In genomic region chr18:71374294-71374693, GRCh38 we compare ENCODE assay signal across 22 cellular contexts.
"Had no signal": no experiment of that assay in that cellular context is flagged by ENCODE, and none has a peak within 500 bp of the region (broad histone marks: within the 10 kb centered on the region; RNA-seq: fewer than 3 reads in every experiment).

No MANE protein-coding gene starts in this region.

- H3K4me3 ChIP-seq: colonic mucosa, dorsolateral prefrontal cortex, esophagus muscularis mucosa, pancreas, smooth muscle cell, suprapubic skin, thyroid gland, uterus had no signal

- H3K4me1 ChIP-seq: colonic mucosa, esophagus muscularis mucosa, foreskin keratinocyte, pancreas, suprapubic skin, thyroid gland, uterus had no signal

- DNase-seq: cerebellar nuclear complex; colonic mucosa; dorsolateral prefrontal cortex; effector CD8-positive, alpha-beta T cell; foreskin keratinocyte; left colon; left ventricle myocardium superior; naive thymus-derived CD4-positive, alpha-beta T cell; nucleus accumbens; pancreas; right cardiac atrium; stimulated activated CD4-positive, alpha-beta T cell treated with anti-CD3 and anti-CD28 coated beads, Interleukin-4, amount 100 ng/mL, for 1 hour; stimulated activated CD8-positive, alpha-beta memory T cell treated with anti-CD3 and anti-CD28 coated beads, Interleukin-4, amount 100 ng/mL, for 48 hours; stimulated activated naive CD8-positive, alpha-beta T cell treated with anti-CD3 and anti-CD28 coated beads, Interleukin-15, Interleukin-2, amounts not matched to agents 100 U/mL and 50 U/mL, for 24 hours; thyroid gland; uterus had no signal

- H3K27ac ChIP-seq: colonic mucosa, dorsolateral prefrontal cortex, epithelial cell of prostate, esophagus muscularis mucosa, foreskin keratinocyte, pancreas, suprapubic skin, thyroid gland, uterus had no signal

- ATAC-seq: foreskin keratinocyte; left colon; left ventricle myocardium superior; naive thymus-derived CD4-positive, alpha-beta T cell; pancreas; right cardiac atrium; stimulated activated effector memory CD8-positive, alpha-beta T cell treated with anti-CD3 and anti-CD28 coated beads, Interleukin-12 subunit alpha, Interleukin-12 subunit beta, amount 100 ng/mL, for 72 hours; stimulated activated naive CD8-positive, alpha-beta T cell treated with anti-CD3 and anti-CD28 coated beads, Interleukin-15, Interleukin-2, amounts not matched to agents 100 U/mL and 50 U/mL, for 24 hours had no signal

- H3K27me3 ChIP-seq: colonic mucosa, esophagus muscularis mucosa, foreskin keratinocyte, pancreas, suprapubic skin, thyroid gland, uterus had no signal

- H3K36me3 ChIP-seq: colonic mucosa, esophagus muscularis mucosa, pancreas, suprapubic skin, thyroid gland, uterus had no signal

- H3K9me3 ChIP-seq: colonic mucosa, esophagus muscularis mucosa, pancreas, suprapubic skin, thyroid gland, uterus had no signal

- FAIRE-seq: endometrium, pancreas had no signal
